ENCODE assay signal across 7 cellular contexts in the genomic region with DNA sequence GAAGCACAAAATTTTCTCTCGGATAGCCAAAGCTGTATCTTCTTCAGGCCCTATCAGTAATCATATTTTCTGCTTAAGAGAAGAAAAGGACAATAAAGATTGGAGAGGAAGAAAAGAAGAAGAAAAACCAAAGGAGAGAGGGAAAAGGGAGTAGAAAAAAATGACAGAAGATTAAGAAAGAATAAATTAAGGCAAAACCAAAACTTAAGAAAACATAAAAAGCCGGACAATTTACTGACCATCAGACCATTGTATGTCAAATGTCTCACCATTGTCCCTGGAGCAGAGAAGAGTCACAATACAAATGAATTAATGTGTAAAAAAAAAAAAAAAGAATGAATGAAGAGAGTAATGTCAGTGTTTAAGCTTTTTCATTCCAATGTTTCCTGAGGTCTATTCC.
"Had no signal": no experiment of that assay in that cellular context is flagged by ENCODE, and none has a peak within 500 bp of the region (broad histone marks: within the 10 kb centered on the region; RNA-seq: fewer than 3 reads in every experiment).

No MANE protein-coding gene starts in this region.

- H3K4me2 ChIP-seq: KMS-11 had no signal

- H3K27ac ChIP-seq: HL-60, KMS-11 had no signal

- DNase-seq: IMR-90, KBM-7, KG1 had no signal

- ATAC-seq: K562 had no signal

- H3K4me3 ChIP-seq: K562 had no signal

- H3K9ac ChIP-seq: KMS-11 had no signal

- FAIRE-seq: HTR-8/SVneo, K562 had no signal
